ENCODE assay signal across 2 cellular contexts in genomic region chr15:33592864-33593263, GRCh38.
TF ChIP-seq lines count a peak whose summit lies in the region.

No MANE protein-coding gene starts in this region.

TF ChIP-seq in GM23338, 12 proteins besides CTCF, POLR2A, EP300 and RAD21:
- TF ChIP-seq ZNF331 (CRISPR knock-in tag; IDR thresholded peaks at IDR 0.05; ENCODE audit: low read depth) = no peak
- no peak for TF ChIP-seq POLR2AphosphoS5 (IDR thresholded peaks at IDR 0.05; ENCODE audit: low read depth)
TF ChIP-seq in GM23338: peak in this region for 0.

TF ChIP-seq in H1, 55 proteins besides CTCF, POLR2A, EP300 and RAD21:
- TF ChIP-seq TEAD4 (IDR thresholded peaks at IDR 0.05; ENCODE audit: low read depth, low read length) (no peak), ASH2L (IDR thresholded peaks at IDR 0.05; ENCODE audit: low read length) (no peak)
